1 cellular context compared by ENCODE assay signal in genomic region chr15:67254238-67255175, GRCh38.
TF ChIP-seq lines count a peak whose summit lies in the region.

A gene with protein sequence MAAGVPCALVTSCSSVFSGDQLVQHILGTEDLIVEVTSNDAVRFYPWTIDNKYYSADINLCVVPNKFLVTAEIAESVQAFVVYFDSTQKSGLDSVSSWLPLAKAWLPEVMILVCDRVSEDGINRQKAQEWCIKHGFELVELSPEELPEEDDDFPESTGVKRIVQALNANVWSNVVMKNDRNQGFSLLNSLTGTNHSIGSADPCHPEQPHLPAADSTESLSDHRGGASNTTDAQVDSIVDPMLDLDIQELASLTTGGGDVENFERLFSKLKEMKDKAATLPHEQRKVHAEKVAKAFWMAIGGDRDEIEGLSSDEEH (minus strand): TSS chr15:67254661. CDS start chr15:67254631, 30 bp downstream.
TSS of gene IQCH (plus strand) at chr15:67254786. CDS start at chr15:67254897, 111 bp downstream.

TF ChIP-seq in K562, 482 proteins besides CTCF, POLR2A, EP300 and RAD21 (continued from another document and continues in another):
- TF ChIP-seq KAT7 (CRISPR knock-in tag; IDR thresholded peaks at IDR 0.05; ENCODE audit: borderline replicate concordance) = peak; percentile 32; the same call in 1 of the 2 replicates
- peak; percentile 50 for TF ChIP-seq CBFA2T3 (IDR thresholded peaks at IDR 0.05)
- TF ChIP-seq PCBP1 (IDR thresholded peaks at IDR 0.05; ENCODE audit: low read depth, low read length, poor library complexity, severe bottlenecking) = peak; percentile 99
- TF ChIP-seq, protein P1, sequence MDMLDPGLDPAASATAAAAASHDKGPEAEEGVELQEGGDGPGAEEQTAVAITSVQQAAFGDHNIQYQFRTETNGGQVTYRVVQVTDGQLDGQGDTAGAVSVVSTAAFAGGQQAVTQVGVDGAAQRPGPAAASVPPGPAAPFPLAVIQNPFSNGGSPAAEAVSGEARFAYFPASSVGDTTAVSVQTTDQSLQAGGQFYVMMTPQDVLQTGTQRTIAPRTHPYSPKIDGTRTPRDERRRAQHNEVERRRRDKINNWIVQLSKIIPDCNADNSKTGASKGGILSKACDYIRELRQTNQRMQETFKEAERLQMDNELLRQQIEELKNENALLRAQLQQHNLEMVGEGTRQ (CRISPR knock-in tag; IDR thresholded peaks at IDR 0.05) = no peak
- no peak for TF ChIP-seq ID3 (CRISPR knock-in tag; IDR thresholded peaks at IDR 0.05)
- peak; percentile 56; the same call in 1 of the 2 replicates for TF ChIP-seq ID3 (tag; IDR thresholded peaks at IDR 0.05)
- TF ChIP-seq HDAC1 (IDR thresholded peaks at IDR 0.05) = peak in 1 of 2 experiments; percentile 89; a peak in 2 of 4 replicates
- TF ChIP-seq POLR2AphosphoS5 (IDR thresholded peaks at IDR 0.05; ENCODE audit: control insufficient read depth, insufficient read depth, low read depth, low read length) = peak; percentile 73
- no peak; the same call in 1 of the 2 replicates for TF ChIP-seq NR4A1 (CRISPR knock-in tag; IDR thresholded peaks at IDR 0.05)
- 0 out of 2 replicates have a peak, but pooled peaks have one; percentile 18 for TF ChIP-seq NR4A1 (tag; IDR thresholded peaks at IDR 0.05)
- TF ChIP-seq, protein P2, sequence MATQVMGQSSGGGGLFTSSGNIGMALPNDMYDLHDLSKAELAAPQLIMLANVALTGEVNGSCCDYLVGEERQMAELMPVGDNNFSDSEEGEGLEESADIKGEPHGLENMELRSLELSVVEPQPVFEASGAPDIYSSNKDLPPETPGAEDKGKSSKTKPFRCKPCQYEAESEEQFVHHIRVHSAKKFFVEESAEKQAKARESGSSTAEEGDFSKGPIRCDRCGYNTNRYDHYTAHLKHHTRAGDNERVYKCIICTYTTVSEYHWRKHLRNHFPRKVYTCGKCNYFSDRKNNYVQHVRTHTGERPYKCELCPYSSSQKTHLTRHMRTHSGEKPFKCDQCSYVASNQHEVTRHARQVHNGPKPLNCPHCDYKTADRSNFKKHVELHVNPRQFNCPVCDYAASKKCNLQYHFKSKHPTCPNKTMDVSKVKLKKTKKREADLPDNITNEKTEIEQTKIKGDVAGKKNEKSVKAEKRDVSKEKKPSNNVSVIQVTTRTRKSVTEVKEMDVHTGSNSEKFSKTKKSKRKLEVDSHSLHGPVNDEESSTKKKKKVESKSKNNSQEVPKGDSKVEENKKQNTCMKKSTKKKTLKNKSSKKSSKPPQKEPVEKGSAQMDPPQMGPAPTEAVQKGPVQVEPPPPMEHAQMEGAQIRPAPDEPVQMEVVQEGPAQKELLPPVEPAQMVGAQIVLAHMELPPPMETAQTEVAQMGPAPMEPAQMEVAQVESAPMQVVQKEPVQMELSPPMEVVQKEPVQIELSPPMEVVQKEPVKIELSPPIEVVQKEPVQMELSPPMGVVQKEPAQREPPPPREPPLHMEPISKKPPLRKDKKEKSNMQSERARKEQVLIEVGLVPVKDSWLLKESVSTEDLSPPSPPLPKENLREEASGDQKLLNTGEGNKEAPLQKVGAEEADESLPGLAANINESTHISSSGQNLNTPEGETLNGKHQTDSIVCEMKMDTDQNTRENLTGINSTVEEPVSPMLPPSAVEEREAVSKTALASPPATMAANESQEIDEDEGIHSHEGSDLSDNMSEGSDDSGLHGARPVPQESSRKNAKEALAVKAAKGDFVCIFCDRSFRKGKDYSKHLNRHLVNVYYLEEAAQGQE (CRISPR knock-in tag; IDR thresholded peaks at IDR 0.05; ENCODE audit: low read depth) = peak; percentile 38; the same call in 1 of the 2 replicates
- TF ChIP-seq, protein P3, sequence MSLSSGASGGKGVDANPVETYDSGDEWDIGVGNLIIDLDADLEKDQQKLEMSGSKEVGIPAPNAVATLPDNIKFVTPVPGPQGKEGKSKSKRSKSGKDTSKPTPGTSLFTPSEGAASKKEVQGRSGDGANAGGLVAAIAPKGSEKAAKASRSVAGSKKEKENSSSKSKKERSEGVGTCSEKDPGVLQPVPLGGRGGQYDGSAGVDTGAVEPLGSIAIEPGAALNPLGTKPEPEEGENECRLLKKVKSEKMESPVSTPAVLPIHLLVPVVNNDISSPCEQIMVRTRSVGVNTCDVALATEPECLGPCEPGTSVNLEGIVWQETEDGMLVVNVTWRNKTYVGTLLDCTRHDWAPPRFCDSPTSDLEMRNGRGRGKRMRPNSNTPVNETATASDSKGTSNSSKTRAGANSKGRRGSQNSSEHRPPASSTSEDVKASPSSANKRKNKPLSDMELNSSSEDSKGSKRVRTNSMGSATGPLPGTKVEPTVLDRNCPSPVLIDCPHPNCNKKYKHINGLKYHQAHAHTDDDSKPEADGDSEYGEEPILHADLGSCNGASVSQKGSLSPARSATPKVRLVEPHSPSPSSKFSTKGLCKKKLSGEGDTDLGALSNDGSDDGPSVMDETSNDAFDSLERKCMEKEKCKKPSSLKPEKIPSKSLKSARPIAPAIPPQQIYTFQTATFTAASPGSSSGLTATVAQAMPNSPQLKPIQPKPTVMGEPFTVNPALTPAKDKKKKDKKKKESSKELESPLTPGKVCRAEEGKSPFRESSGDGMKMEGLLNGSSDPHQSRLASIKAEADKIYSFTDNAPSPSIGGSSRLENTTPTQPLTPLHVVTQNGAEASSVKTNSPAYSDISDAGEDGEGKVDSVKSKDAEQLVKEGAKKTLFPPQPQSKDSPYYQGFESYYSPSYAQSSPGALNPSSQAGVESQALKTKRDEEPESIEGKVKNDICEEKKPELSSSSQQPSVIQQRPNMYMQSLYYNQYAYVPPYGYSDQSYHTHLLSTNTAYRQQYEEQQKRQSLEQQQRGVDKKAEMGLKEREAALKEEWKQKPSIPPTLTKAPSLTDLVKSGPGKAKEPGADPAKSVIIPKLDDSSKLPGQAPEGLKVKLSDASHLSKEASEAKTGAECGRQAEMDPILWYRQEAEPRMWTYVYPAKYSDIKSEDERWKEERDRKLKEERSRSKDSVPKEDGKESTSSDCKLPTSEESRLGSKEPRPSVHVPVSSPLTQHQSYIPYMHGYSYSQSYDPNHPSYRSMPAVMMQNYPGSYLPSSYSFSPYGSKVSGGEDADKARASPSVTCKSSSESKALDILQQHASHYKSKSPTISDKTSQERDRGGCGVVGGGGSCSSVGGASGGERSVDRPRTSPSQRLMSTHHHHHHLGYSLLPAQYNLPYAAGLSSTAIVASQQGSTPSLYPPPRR (CRISPR knock-in tag; IDR thresholded peaks at IDR 0.05; ENCODE audit: borderline replicate concordance) = peak; percentile 83; the same call in 1 of the 2 replicates
- peak; percentile 65; the same call in 1 of the 2 replicates for TF ChIP-seq HNRNPL (IDR thresholded peaks at IDR 0.05; ENCODE audit: low read depth, low read length)
- TF ChIP-seq DIDO1 (tag; IDR thresholded peaks at IDR 0.05; ENCODE audit: low read depth) = peak; percentile 41; the same call in 1 of the 2 replicates
- TF ChIP-seq, protein P4, sequence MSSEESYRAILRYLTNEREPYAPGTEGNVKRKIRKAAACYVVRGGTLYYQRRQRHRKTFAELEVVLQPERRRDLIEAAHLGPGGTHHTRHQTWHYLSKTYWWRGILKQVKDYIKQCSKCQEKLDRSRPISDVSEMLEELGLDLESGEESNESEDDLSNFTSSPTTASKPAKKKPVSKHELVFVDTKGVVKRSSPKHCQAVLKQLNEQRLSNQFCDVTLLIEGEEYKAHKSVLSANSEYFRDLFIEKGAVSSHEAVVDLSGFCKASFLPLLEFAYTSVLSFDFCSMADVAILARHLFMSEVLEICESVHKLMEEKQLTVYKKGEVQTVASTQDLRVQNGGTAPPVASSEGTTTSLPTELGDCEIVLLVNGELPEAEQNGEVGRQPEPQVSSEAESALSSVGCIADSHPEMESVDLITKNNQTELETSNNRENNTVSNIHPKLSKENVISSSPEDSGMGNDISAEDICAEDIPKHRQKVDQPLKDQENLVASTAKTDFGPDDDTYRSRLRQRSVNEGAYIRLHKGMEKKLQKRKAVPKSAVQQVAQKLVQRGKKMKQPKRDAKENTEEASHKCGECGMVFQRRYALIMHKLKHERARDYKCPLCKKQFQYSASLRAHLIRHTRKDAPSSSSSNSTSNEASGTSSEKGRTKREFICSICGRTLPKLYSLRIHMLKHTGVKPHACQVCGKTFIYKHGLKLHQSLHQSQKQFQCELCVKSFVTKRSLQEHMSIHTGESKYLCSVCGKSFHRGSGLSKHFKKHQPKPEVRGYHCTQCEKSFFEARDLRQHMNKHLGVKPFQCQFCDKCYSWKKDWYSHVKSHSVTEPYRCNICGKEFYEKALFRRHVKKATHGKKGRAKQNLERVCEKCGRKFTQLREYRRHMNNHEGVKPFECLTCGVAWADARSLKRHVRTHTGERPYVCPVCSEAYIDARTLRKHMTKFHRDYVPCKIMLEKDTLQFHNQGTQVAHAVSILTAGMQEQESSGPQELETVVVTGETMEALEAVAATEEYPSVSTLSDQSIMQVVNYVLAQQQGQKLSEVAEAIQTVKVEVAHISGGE (CRISPR knock-in tag; IDR thresholded peaks at IDR 0.05) = peak in 1 of 3 experiments; percentile 92; a peak in 3 of 6 replicates
- no peak for TF ChIP-seq DLX4 (CRISPR knock-in tag; IDR thresholded peaks at IDR 0.05)
- peak; percentile 51 for TF ChIP-seq BCOR (IDR thresholded peaks at IDR 0.05)
- TF ChIP-seq, protein P5, sequence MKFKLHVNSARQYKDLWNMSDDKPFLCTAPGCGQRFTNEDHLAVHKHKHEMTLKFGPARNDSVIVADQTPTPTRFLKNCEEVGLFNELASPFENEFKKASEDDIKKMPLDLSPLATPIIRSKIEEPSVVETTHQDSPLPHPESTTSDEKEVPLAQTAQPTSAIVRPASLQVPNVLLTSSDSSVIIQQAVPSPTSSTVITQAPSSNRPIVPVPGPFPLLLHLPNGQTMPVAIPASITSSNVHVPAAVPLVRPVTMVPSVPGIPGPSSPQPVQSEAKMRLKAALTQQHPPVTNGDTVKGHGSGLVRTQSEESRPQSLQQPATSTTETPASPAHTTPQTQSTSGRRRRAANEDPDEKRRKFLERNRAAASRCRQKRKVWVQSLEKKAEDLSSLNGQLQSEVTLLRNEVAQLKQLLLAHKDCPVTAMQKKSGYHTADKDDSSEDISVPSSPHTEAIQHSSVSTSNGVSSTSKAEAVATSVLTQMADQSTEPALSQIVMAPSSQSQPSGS (CRISPR knock-in tag; IDR thresholded peaks at IDR 0.05) = no peak
- peak; percentile 95 for TF ChIP-seq ETV5 (CRISPR knock-in tag; IDR thresholded peaks at IDR 0.05; ENCODE audit: low read depth)
- TF ChIP-seq ELF1 (tag; IDR thresholded peaks at IDR 0.05) = peak; percentile 99
- TF ChIP-seq, protein P6, sequence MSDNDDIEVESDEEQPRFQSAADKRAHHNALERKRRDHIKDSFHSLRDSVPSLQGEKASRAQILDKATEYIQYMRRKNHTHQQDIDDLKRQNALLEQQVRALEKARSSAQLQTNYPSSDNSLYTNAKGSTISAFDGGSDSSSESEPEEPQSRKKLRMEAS (CRISPR knock-in tag; IDR thresholded peaks at IDR 0.05) = peak; percentile 79
- peak; percentile 34 for TF ChIP-seq SMARCE1 (IDR thresholded peaks at IDR 0.05)
- TF ChIP-seq, protein P7, sequence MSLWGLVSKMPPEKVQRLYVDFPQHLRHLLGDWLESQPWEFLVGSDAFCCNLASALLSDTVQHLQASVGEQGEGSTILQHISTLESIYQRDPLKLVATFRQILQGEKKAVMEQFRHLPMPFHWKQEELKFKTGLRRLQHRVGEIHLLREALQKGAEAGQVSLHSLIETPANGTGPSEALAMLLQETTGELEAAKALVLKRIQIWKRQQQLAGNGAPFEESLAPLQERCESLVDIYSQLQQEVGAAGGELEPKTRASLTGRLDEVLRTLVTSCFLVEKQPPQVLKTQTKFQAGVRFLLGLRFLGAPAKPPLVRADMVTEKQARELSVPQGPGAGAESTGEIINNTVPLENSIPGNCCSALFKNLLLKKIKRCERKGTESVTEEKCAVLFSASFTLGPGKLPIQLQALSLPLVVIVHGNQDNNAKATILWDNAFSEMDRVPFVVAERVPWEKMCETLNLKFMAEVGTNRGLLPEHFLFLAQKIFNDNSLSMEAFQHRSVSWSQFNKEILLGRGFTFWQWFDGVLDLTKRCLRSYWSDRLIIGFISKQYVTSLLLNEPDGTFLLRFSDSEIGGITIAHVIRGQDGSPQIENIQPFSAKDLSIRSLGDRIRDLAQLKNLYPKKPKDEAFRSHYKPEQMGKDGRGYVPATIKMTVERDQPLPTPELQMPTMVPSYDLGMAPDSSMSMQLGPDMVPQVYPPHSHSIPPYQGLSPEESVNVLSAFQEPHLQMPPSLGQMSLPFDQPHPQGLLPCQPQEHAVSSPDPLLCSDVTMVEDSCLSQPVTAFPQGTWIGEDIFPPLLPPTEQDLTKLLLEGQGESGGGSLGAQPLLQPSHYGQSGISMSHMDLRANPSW (CRISPR knock-in tag; IDR thresholded peaks at IDR 0.05) = no peak
- TF ChIP-seq RAD51 (IDR thresholded peaks at IDR 0.05; ENCODE audit: borderline replicate concordance, low read depth) = no peak
- peak; percentile 99 for TF ChIP-seq RBBP5 (IDR thresholded peaks at IDR 0.05; ENCODE audit: borderline replicate concordance, insufficient read depth, low read length, poor library complexity, severe bottlenecking)
- TF ChIP-seq ZC3H4 (CRISPR knock-in tag; IDR thresholded peaks at IDR 0.05; ENCODE audit: borderline replicate concordance) = peak; percentile 33; the same call in 1 of the 2 replicates
- 0 out of 2 replicates have a peak, but pooled peaks have one; percentile 12 for TF ChIP-seq SPI1 (IDR thresholded peaks at IDR 0.05; ENCODE audit: borderline replicate concordance, low read depth, low read length)
- peak; percentile 26 for TF ChIP-seq CHD1 (IDR thresholded peaks at IDR 0.05; ENCODE audit: low read length)
- no peak for TF ChIP-seq MTF1 (CRISPR knock-in tag; IDR thresholded peaks at IDR 0.05; ENCODE audit: borderline replicate concordance)
- TF ChIP-seq MBD2 (IDR thresholded peaks at IDR 0.05; ENCODE audit: borderline replicate concordance, low read depth) = peak; percentile 99
- no peak for TF ChIP-seq CREBBP (IDR thresholded peaks at IDR 0.05; ENCODE audit: low read depth, low read length)
- TF ChIP-seq HNRNPH1 (optimal IDR thresholded peaks at IDR 0.05; ENCODE audit: low read depth, low read length) = no peak
- peak; percentile 89 for TF ChIP-seq TAF7 (tag; IDR thresholded peaks at IDR 0.05)
- TF ChIP-seq SIN3B (IDR thresholded peaks at IDR 0.05; ENCODE audit: low read depth) = peak; percentile 87
- no peak for TF ChIP-seq TCFL5 (CRISPR knock-in tag; conservative IDR thresholded peaks at IDR 0.05)
- no peak for TF ChIP-seq RUNX1 (IDR thresholded peaks at IDR 0.05; ENCODE audit: low read depth)
- no peak for TF ChIP-seq ZNF134 (CRISPR knock-in tag; conservative IDR thresholded peaks at IDR 0.05)
- no peak for TF ChIP-seq ADNP (tag; IDR thresholded peaks at IDR 0.05)
- peak; percentile 95 for TF ChIP-seq KLF1 (tag; IDR thresholded peaks at IDR 0.05)
- TF ChIP-seq MYNN (IDR thresholded peaks at IDR 0.05) = peak; percentile 60; the same call in 1 of the 2 replicates
- TF ChIP-seq MYNN (CRISPR knock-in tag; IDR thresholded peaks at IDR 0.05) = no peak
- peak; percentile 29 for TF ChIP-seq NFE2 (IDR thresholded peaks at IDR 0.05; ENCODE audit: low read depth)
- TF ChIP-seq ZNF707 (CRISPR knock-in tag; conservative IDR thresholded peaks at IDR 0.05) = no peak
- TF ChIP-seq SMARCA4 (IDR thresholded peaks at IDR 0.05) = peak; percentile 1; the same call in 1 of the 2 replicates
- no peak for TF ChIP-seq ARHGAP35 (IDR thresholded peaks at IDR 0.05; ENCODE audit: partially characterized antibody)
- peak; percentile 53 for TF ChIP-seq FOXJ2 (tag; IDR thresholded peaks at IDR 0.05)
